In genomic region chr6:47112311-47112710, GRCh38 we compare ENCODE assay signal across 21 cellular contexts.
DNase-seq lines count a peak whose midpoint lies in the region; ATAC-seq, FAIRE-seq and TF ChIP-seq lines count a peak whose summit lies in the region.
"Had no signal": no experiment of that assay in that cellular context is flagged by ENCODE, and none has a peak within 500 bp of the region (broad histone marks: within the 10 kb centered on the region; RNA-seq: fewer than 3 reads in every experiment).

No MANE protein-coding gene starts in this region.

- H3K4me1 Mint-ChIP-seq in chondrocyte (ENCODE audit: low read depth) (peaks cover 44% of the 10 kb centered on the region), progenitor cell of endocrine pancreas (ENCODE audit: low read depth) (peaks cover 12% of the 10 kb centered on the region)
- H3K4me1 Mint-ChIP-seq: CD4-positive, CD25-positive, alpha-beta regulatory T cell had no signal

- H3K27ac ChIP-seq in GM23248 = no peak overlapping the region
- H3K27ac ChIP-seq in PC-3 (ENCODE audit: low read length) = peak overlapping the region; percentile 47
- no peak overlapping the region for H3K27ac ChIP-seq in small intestine (ENCODE audit: low read depth in 1 of 2, low read length in 1 of 2)
- H3K27ac ChIP-seq: SJCRH30 had no signal

- H3K27ac Mint-ChIP-seq in chondrocyte (ENCODE audit: unreplicated experiment) = peak overlapping the region; percentile 86
- H3K27ac Mint-ChIP-seq in progenitor cell of endocrine pancreas = peak overlapping the region; percentile 3
- H3K27ac Mint-ChIP-seq: CD4-positive, CD25-positive, alpha-beta regulatory T cell; T-helper 1 cell treated with Interleukin-12 subunit alpha and Interleukin-12 subunit beta and Interleukin-4 antibody, amounts not matched to agents 30 μg/mL and 1 μg/mL, for 36 hours had no signal

- H3K4me2 ChIP-seq in GM23248 (ENCODE audit: unreplicated experiment) (no peak overlapping the region), PC-3 (ENCODE audit: low read length) (no peak overlapping the region)
- H3K4me2 ChIP-seq: GM23338 had no signal

- H3K4me3 Mint-ChIP-seq in chondrocyte (ENCODE audit: unreplicated experiment) (no peak overlapping the region), progenitor cell of endocrine pancreas (ENCODE audit: low read depth) (no peak overlapping the region)
- H3K4me3 Mint-ChIP-seq: CD4-positive, CD25-positive, alpha-beta regulatory T cell; GM23338; T-helper 1 cell treated with Interleukin-12 subunit alpha and Interleukin-12 subunit beta and Interleukin-4 antibody, amounts not matched to agents 30 μg/mL and 1 μg/mL, for 36 hours had no signal

- CTCF ChIA-PET in PC-3 (lab: Charles Lee) = no interaction called here

- H3K79me2 ChIP-seq in GM23248 (ENCODE audit: insufficient read depth) (no peaks in the 10 kb centered on the region), PC-3 (ENCODE audit: low read length) (no peaks in the 10 kb centered on the region)

- H3K9me3 ChIP-seq in GM23248 (ENCODE audit: low read depth) = no peaks in the 10 kb centered on the region
- no peaks in the 10 kb centered on the region for H3K9me3 ChIP-seq in PC-3 (ENCODE audit: low read length)
- H3K9me3 ChIP-seq in small intestine (ENCODE audit: control insufficient read depth, low read depth) = no peaks in the 10 kb centered on the region
- H3K9me3 ChIP-seq: BE2C, SJCRH30 had no signal

- H3K9me2 ChIP-seq in GM23248 (ENCODE audit: insufficient read depth) (no peaks in the 10 kb centered on the region), PC-3 (replicated peaks; ENCODE audit: low read length) (no peaks in the 10 kb centered on the region)

- H3K36me3 ChIP-seq in GM23248 (ENCODE audit: low read depth) (no peaks in the 10 kb centered on the region), PC-3 (ENCODE audit: low read depth, low read length) (no peaks in the 10 kb centered on the region), small intestine (ENCODE audit: control insufficient read depth in 2 of 2, insufficient read depth in 2 of 2, low read length in 2 of 2) (no peaks in the 10 kb centered on the region)
- H3K36me3 ChIP-seq: BE2C, SJCRH30 had no signal

- 0 out of 2 replicates have a peak overlapping the region, but pooled peaks have one; percentile 2 for H2AFZ ChIP-seq in GM23248
- H2AFZ ChIP-seq in PC-3 (ENCODE audit: low read length) = no peak overlapping the region
- H2AFZ ChIP-seq: GM23338 had no signal

- H3F3A ChIP-seq in GM23248 (ENCODE audit: insufficient read depth) (no peaks in the 10 kb centered on the region), PC-3 (ENCODE audit: low read length, unreplicated experiment) (no peaks in the 10 kb centered on the region)

- no peaks in the 10 kb centered on the region for H3K9me3 Mint-ChIP-seq in chondrocyte (ENCODE audit: low read depth)
- H3K9me3 Mint-ChIP-seq in progenitor cell of endocrine pancreas (ENCODE audit: low read depth) = no peaks in the 10 kb centered on the region
- H3K9me3 Mint-ChIP-seq: T-helper 1 cell treated with Interleukin-12 subunit alpha and Interleukin-12 subunit beta and Interleukin-4 antibody, amounts not matched to agents 30 μg/mL and 1 μg/mL, for 36 hours had no signal

- no peak overlapping the region for H3K9ac ChIP-seq in GM23248
- H3K9ac ChIP-seq in PC-3 (ENCODE audit: low read length) = no peak overlapping the region

- H3K27me3 Mint-ChIP-seq in chondrocyte (ENCODE audit: low read depth) (no peaks in the 10 kb centered on the region), progenitor cell of endocrine pancreas (peaks cover 6% of the 10 kb centered on the region)
- H3K27me3 Mint-ChIP-seq: CD4-positive, CD25-positive, alpha-beta regulatory T cell had no signal

- H3K27me3 ChIP-seq in GM23248 (replicated peaks; ENCODE audit: insufficient read depth) (no peaks in the 10 kb centered on the region), PC-3 (ENCODE audit: low read length) (no peaks in the 10 kb centered on the region), small intestine (ENCODE audit: control insufficient read depth in 2 of 2, insufficient read depth in 2 of 2, low read length in 2 of 2) (no peaks in the 10 kb centered on the region)
- H3K27me3 ChIP-seq: BE2C, SJCRH30 had no signal

- intact Hi-C loops in PC-3 (cut with micrococcal nuclease) = no loop called here

- H3K36me3 Mint-ChIP-seq in chondrocyte (ENCODE audit: low read depth) (no peaks in the 10 kb centered on the region), progenitor cell of endocrine pancreas (ENCODE audit: insufficient read depth) (no peaks in the 10 kb centered on the region)
- H3K36me3 Mint-ChIP-seq: CD4-positive, CD25-positive, alpha-beta regulatory T cell had no signal

- BruUV-seq in PC-3 (replicated peaks; lab: Mats Ljungman, UMichigan) = no TSS peak

- DNase-seq in GM23248 = no peak
- DNase-seq in PC-3 = no peak
- no peak for DNase-seq in chondrocyte (ENCODE audit: low spot score)
- no peak for DNase-seq in progenitor cell of endocrine pancreas (ENCODE audit: low spot score, unreplicated experiment)
- DNase-seq in small intestine = no peak
- no peak for DNase-seq in activated CD8-positive, alpha-beta memory T cell treated with anti-CD3 and anti-CD28 coated beads, Interleukin-2, amount 50 U/mL, for 4 hours
- DNase-seq: BE2C; CD4-positive, CD25-positive, alpha-beta regulatory T cell; COR-L47; GF-D8; KG1; NCI-H1417 treated with DMSO at 0.1 percent for 48 hours; NCI-H1930; NCI-H2171 treated with DMSO at 0.1 percent for 48 hours; NCI-H446; OCI-M1; SJCRH30 had no signal

- TF ChIP-seq CTCF in PC-3 (conservative IDR thresholded peaks at IDR 0.05; ENCODE audit: low read depth, low read length) = no peak
- no peak for TF ChIP-seq CTCF in chondrocyte (IDR thresholded peaks at IDR 0.05)
- TF ChIP-seq CTCF in progenitor cell of endocrine pancreas (IDR thresholded peaks at IDR 0.05; ENCODE audit: unreplicated experiment) = no peak

- POLR2A ChIA-PET in PC-3 (lab: Charles Lee; ENCODE audit: unreplicated experiment) = no interaction called here

- ATAC-seq in PC-3 = no peak
- ATAC-seq in HG03460 (IDR thresholded peaks at IDR 0.05; ENCODE audit: unreplicated experiment) = no peak
- ATAC-seq: GM12878 had no signal

- FAIRE-seq in small intestine (lab: Jason Lieb, UNC) = no peak
- FAIRE-seq: GM12878 had no signal

- 29% methylated on average over 1 of the region's 1 CpG for WGBS in GM23248 (ENCODE audit: low coverage in 1 of 2, low lambda C conversion rate in 2 of 2, missing lambda C conversion rate in 2 of 2), 2 experiments
- WGBS in small intestine, 3 donors = 62 to 82% (median 66%) methylated on average over 1 of the region's 1 CpG

- no peak overlapping the region for H3K4me3 ChIP-seq in GM23248
- no peak overlapping the region for H3K4me3 ChIP-seq in PC-3 (ENCODE audit: low read length)
- H3K4me3 ChIP-seq in small intestine (ENCODE audit: low read depth in 1 of 2, low read length in 2 of 2) = no peak overlapping the region
- H3K4me3 ChIP-seq: GM12878, GM23338, SJCRH30 had no signal

- H3K4me1 ChIP-seq in GM23248 (ENCODE audit: insufficient read depth) = peaks cover 8% of the 10 kb centered on the region; the same call in 1 of the 2 replicates
- peaks cover 30% of the 10 kb centered on the region for H3K4me1 ChIP-seq in PC-3 (ENCODE audit: insufficient read depth, low read length)
- peaks cover 0 to 1% of the 10 kb centered on the region in 2 donors for H3K4me1 ChIP-seq in small intestine (ENCODE audit: control insufficient read depth in 2 of 2, insufficient read depth in 1 of 2, low read depth in 1 of 2, low read length in 1 of 2)

- no peaks in the 10 kb centered on the region for H4K20me1 ChIP-seq in GM23248 (ENCODE audit: insufficient read depth)
- no peaks in the 10 kb centered on the region for H4K20me1 ChIP-seq in PC-3 (ENCODE audit: low read length)

- in situ Hi-C loops in GM23248 (cut with MboI) = no loop called here
